ENCODE assay signal across 10 cellular contexts in genomic region chr2:191231995-191232394, GRCh38. TPM values are rescaled to one million over a fixed set of nuclear protein-coding genes. Genes with fewer than 3 reads are reported as not detected.
DNase-seq lines count a peak whose midpoint lies in the region; ATAC-seq and TF ChIP-seq lines count a peak whose summit lies in the region.
"Had no signal": no experiment of that assay in that cellular context is flagged by ENCODE, and none has a peak within 500 bp of the region (broad histone marks: within the 10 kb centered on the region; RNA-seq: fewer than 3 reads in every experiment).

No MANE protein-coding gene starts in this region.

- H3K9me3 ChIP-seq in adipocyte (ENCODE audit: control insufficient read depth, low read length) (no peaks in the 10 kb centered on the region), upper lobe of right lung (no peaks in the 10 kb centered on the region)
- H3K9me3 ChIP-seq: BLaER1 treated with 17β-estradiol and CSF1 and Interleukin-3, amounts not matched to agents 10 nM and 100 nM had no signal

- peak overlapping the region; percentile 50 for H3K9ac ChIP-seq in adipocyte (ENCODE audit: low read length)
- H3K9ac ChIP-seq: BLaER1 treated with 17β-estradiol and CSF1 and Interleukin-3, amounts not matched to agents 10 nM and 100 nM had no signal

- peaks cover 43% of the 10 kb centered on the region for H3K4me1 ChIP-seq in adipocyte (ENCODE audit: control insufficient read depth, insufficient read depth, low read length)
- no peaks in the 10 kb centered on the region for H3K4me1 ChIP-seq in upper lobe of right lung

- no peak for DNase-seq in Right ventricle myocardium superior
- DNase-seq in cardiac septum (ENCODE audit: low spot score), result no peak
- DNase-seq in adipocyte (ENCODE audit: low read depth), result peak; percentile 90
- no peak for DNase-seq in left ventricle myocardium superior
- no peak for DNase-seq in upper lobe of right lung
- DNase-seq in activated T-cell treated with anti-CD3 and anti-CD28 coated beads, Interleukin-2, amount 50 U/mL, for 1 hour, result no peak
- DNase-seq in activated CD4-positive, alpha-beta T cell treated with anti-CD3 and anti-CD28 coated beads for 48 hours, result no peak
- DNase-seq: NCI-H1436 treated with DMSO at 0.1 percent for 48 hours had no signal

- intact Hi-C loops in Right ventricle myocardium superior (cut with DNase I), result no loop called here
- intact Hi-C loops in cardiac septum (cut with DNase I), result loop anchor here (5.0 kb wide), 1 partner anchor 270 kb away; no protein-coding TSS in a partner anchor
- intact Hi-C loops in left ventricle myocardium superior (cut with micrococcal nuclease), result no loop called here
- intact Hi-C loops in upper lobe of right lung (cut with DNase I), result no loop called here

- no peak overlapping the region for H3K27ac ChIP-seq in upper lobe of right lung

- H3K27me3 ChIP-seq in adipocyte (replicated peaks; ENCODE audit: control insufficient read depth, insufficient read depth, low read length) (no peaks in the 10 kb centered on the region), upper lobe of right lung (no peaks in the 10 kb centered on the region)
- H3K27me3 ChIP-seq: BLaER1 treated with 17β-estradiol and CSF1 and Interleukin-3, amounts not matched to agents 10 nM and 100 nM had no signal

- no peaks in the 10 kb centered on the region for H3K36me3 ChIP-seq in adipocyte (ENCODE audit: control insufficient read depth, insufficient read depth, low read length, severe bottlenecking)
- no peaks in the 10 kb centered on the region for H3K36me3 ChIP-seq in upper lobe of right lung
- H3K36me3 ChIP-seq: BLaER1 treated with 17β-estradiol and CSF1 and Interleukin-3, amounts not matched to agents 10 nM and 100 nM had no signal

- ATAC-seq in Right ventricle myocardium superior (ENCODE audit: poor library complexity) (peak; percentile 37), left ventricle myocardium superior (peak; percentile 52), upper lobe of right lung (no peak), GM18861 (IDR thresholded peaks at IDR 0.05; ENCODE audit: unreplicated experiment) (no peak)

- H3K4me3 ChIP-seq in adipocyte (ENCODE audit: low read length) (no peak overlapping the region), upper lobe of right lung (no peak overlapping the region)
- H3K4me3 ChIP-seq: BLaER1 treated with 17β-estradiol and CSF1 and Interleukin-3, amounts not matched to agents 10 nM and 100 nM had no signal

- TF ChIP-seq CTCF in upper lobe of right lung (IDR thresholded peaks at IDR 0.05), result peak; percentile 53

RNA-seq across cellular contexts. Expression of gene MYO1B, which starts 13.2 kb away (rescaled TPM):
- total RNA-seq in Right ventricle myocardium superior (16.8 TPM), cardiac septum (20.8 TPM), left ventricle myocardium superior (16.0 TPM), upper lobe of right lung (231 TPM)

Comparison
In these comparisons a context has a peak if more than half of its experiments do, and no peak if none do; other contexts are left out.
1. ATAC-seq: peak in Right ventricle myocardium superior (single experiment) and left ventricle myocardium superior (single experiment); none in upper lobe of right lung (single experiment) and GM18861 (single experiment).
2. RNA of gene MYO1B, which starts 13.2 kb away (total RNA-seq): 231 TPM in upper lobe of right lung (single experiment); 20.8 TPM in cardiac septum (single experiment), 16.8 TPM in Right ventricle myocardium superior (single experiment) and 16.0 TPM in left ventricle myocardium superior (single experiment); every median in the first group is over 10 times any median in the second.